Comparison of ENCODE assay signal across 18 cellular contexts in the genomic region with DNA sequence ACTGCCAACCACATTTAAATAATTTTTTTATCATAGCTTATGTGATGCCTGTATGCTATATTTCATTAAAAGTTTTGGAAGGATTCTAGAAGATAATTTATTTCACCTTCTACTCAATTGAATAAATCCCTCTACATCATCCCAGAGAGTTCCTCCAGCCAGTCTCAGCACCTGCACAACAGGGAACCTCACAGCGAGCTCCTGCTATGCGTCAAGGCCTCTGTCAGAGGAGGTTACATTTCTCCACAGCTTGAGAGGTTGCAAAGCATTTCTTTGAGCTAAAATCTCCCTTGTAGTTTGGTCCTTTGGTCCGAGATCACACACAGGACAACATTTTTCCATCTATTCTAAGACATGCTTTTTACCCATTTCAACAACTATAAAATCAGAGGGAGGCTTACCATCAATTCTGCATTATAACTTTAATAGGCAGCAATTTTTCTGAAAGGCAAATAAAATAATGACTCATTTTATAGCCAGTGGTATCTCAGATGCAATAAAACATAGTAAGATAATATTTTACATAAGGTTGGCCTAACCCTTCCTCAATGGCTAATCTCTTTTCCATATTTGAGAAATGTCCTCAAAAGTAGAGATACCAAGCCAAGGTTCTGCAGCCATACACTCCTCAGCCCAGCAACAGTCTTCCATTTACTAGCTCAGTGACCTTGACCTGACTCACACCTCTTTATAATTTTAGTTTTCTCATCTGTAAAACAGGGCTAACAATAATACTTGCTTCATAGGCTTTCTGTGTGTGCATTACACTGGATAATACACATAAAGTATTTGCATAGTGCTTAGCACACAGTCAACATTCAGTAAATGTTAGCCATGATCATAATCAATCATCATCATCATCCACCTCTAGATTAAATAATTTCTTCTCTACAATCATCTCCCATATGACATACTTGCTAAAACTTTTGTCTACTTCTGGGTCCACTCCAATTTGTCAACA.
A peak's percentile ranks its signal among the peaks of the same experiment; 100 is the strongest.
DNase-seq lines count a peak whose midpoint lies in the region; ATAC-seq, FAIRE-seq and TF ChIP-seq lines count a peak whose summit lies in the region.
"Had no signal": no experiment of that assay in that cellular context is flagged by ENCODE, and none has a peak within 500 bp of the region (broad histone marks: within the 10 kb centered on the region; RNA-seq: fewer than 3 reads in every experiment).

No MANE protein-coding gene starts in this region.

- H3K27ac Mint-ChIP-seq in Calu3 (ENCODE audit: unreplicated experiment): no peak overlapping the region
- H3K27ac Mint-ChIP-seq: CD14-positive monocyte; T-helper 1 cell treated with Interleukin-12 subunit alpha and Interleukin-12 subunit beta and Interleukin-4 antibody, amounts not matched to agents 30 μg/mL and 1 μg/mL, for 36 hours had no signal

- no peak overlapping the region for H2BK120ac ChIP-seq in H1 (replicated peaks; ENCODE audit: low read depth, low read length)

- H3K18ac ChIP-seq in H1 (ENCODE audit: extremely low read depth, low read length): no peak overlapping the region

- TF ChIP-seq RAD21 in H1 (IDR thresholded peaks at IDR 0.05 in 1 of 2, conservative IDR thresholded peaks at IDR 0.05 in 1 of 2; ENCODE audit: low read depth in 2 of 2, low read length in 2 of 2): no peak

- H3K4ac ChIP-seq in H1 (replicated peaks; ENCODE audit: insufficient read length, low read depth, low read length): no peak overlapping the region

- H2AK5ac ChIP-seq in H1 (ENCODE audit: low read depth, low read length): no peak overlapping the region

- H3K23ac ChIP-seq in H1 (ENCODE audit: insufficient read length): no peak overlapping the region

- TF ChIP-seq POLR2A in H1 (IDR thresholded peaks at IDR 0.05; ENCODE audit: control extremely low read depth in 1 of 2, low read depth in 2 of 2, low read length in 2 of 2): no peak

- FAIRE-seq in H1 (lab: Jason Lieb, UNC) (peak; percentile 55), D721Med (lab: Jason Lieb, UNC) (no peak)

- no peaks in the 10 kb centered on the region for H3K36me3 Mint-ChIP-seq in Calu3 (ENCODE audit: insufficient read depth, unreplicated experiment)
- H3K36me3 Mint-ChIP-seq: CD14-positive monocyte had no signal

- no peaks in the 10 kb centered on the region for H3K9me3 Mint-ChIP-seq in Calu3 (ENCODE audit: low read depth, unreplicated experiment)
- H3K9me3 Mint-ChIP-seq: CD14-positive monocyte; T-helper 1 cell treated with Interleukin-12 subunit alpha and Interleukin-12 subunit beta and Interleukin-4 antibody, amounts not matched to agents 30 μg/mL and 1 μg/mL, for 36 hours had no signal

- H3K56ac ChIP-seq in H1 (replicated peaks; ENCODE audit: insufficient read length, low read depth, low read length): no peak overlapping the region

- H3K27me3 Mint-ChIP-seq in Calu3 (ENCODE audit: unreplicated experiment): no peaks in the 10 kb centered on the region

- no peak overlapping the region for H4K91ac ChIP-seq in H1 (replicated peaks; ENCODE audit: insufficient read length, low read length)

- H2BK15ac ChIP-seq in H1 (ENCODE audit: low read length): no peak overlapping the region

- BruUV-seq in Calu3 (replicated peaks; lab: Mats Ljungman, UMichigan): no TSS peak

- TF ChIP-seq CTCF in HEK293 (tag by site-specific recombination; IDR thresholded peaks at IDR 0.05) (no peak), H1 (IDR thresholded peaks at IDR 0.05; ENCODE audit: control extremely low read depth in 1 of 3, insufficient read depth in 1 of 3, low read depth in 1 of 3, low read length in 3 of 3) (no peak), Calu3 (IDR thresholded peaks at IDR 0.05; ENCODE audit: unreplicated experiment) (no peak), D721Med (IDR thresholded peaks at IDR 0.05; ENCODE audit: insufficient read depth, missing control alignments) (no peak)

- H2BK5ac ChIP-seq in H1 (ENCODE audit: low read depth, low read length): no peak overlapping the region

- 39% methylated on average over 3 of the region's 3 CpGs; no CpG with 5 or more reads in 1 of the 2 experiments for WGBS in H1 (ENCODE audit: extremely low coverage in 1 of 2, insufficient coverage in 1 of 2, insufficient read length in 1 of 2, insufficient replicate concordance in 2 of 2, low coverage in 1 of 2, low lambda C conversion rate in 2 of 2, missing lambda C conversion rate in 1 of 2), 2 experiments

- H3K27me3 ChIP-seq in H1 (replicated peaks in 1 of 4; ENCODE audit: control insufficient read depth in 3 of 4, extremely low read depth in 1 of 4, insufficient read depth in 3 of 4, low read length in 3 of 4): peaks cover 0 to 1% (median 0%) of the 10 kb centered on the region in 4 experiments; a peak in 1 of 7 replicates

- no peak overlapping the region for H2AFZ ChIP-seq in H1 (ENCODE audit: low read length)

- no peak overlapping the region for H3K4me2 ChIP-seq in H1 (ENCODE audit: insufficient read depth in 1 of 2, low read depth in 2 of 2, low read length in 2 of 2)

- H4K5ac ChIP-seq in H1 (ENCODE audit: insufficient read length, low read depth, low read length): no peak overlapping the region

- H3K79me1 ChIP-seq in H1 (ENCODE audit: low read depth, low read length): peaks cover 2% of the 10 kb centered on the region; the same call in 1 of the 2 replicates

- H3K36me3 ChIP-seq in HEK293 (ENCODE audit: control insufficient read depth in 2 of 2, insufficient read depth in 1 of 2, low read length in 2 of 2): no peaks in the 10 kb centered on the region
- no peaks in the 10 kb centered on the region for H3K36me3 ChIP-seq in H1 (ENCODE audit: control insufficient read depth in 2 of 4, insufficient read depth in 4 of 4, low read length in 3 of 4)

- H4K20me1 ChIP-seq in H1 (replicated peaks in 1 of 2; ENCODE audit: control insufficient read depth in 1 of 2, insufficient read depth in 2 of 2, low read length in 2 of 2): no peaks in the 10 kb centered on the region

- H3K4me1 ChIP-seq in HEK293 (ENCODE audit: control insufficient read depth, insufficient read depth, low read length) (peaks cover 36% of the 10 kb centered on the region), H1 (replicated peaks in 1 of 4; ENCODE audit: control insufficient read depth in 3 of 4, insufficient read depth in 4 of 4, low read length in 3 of 4) (peaks cover 2 to 13% (median 6%) of the 10 kb centered on the region in 4 experiments; a peak in 4 of 7 replicates)

- H3K23me2 ChIP-seq in H1 (ENCODE audit: low read depth, low read length): no peaks in the 10 kb centered on the region

- no peak overlapping the region for H3K4me3 Mint-ChIP-seq in Calu3 (ENCODE audit: low read depth, unreplicated experiment)
- H3K4me3 Mint-ChIP-seq: CD14-positive monocyte; T-helper 1 cell treated with Interleukin-12 subunit alpha and Interleukin-12 subunit beta and Interleukin-4 antibody, amounts not matched to agents 30 μg/mL and 1 μg/mL, for 36 hours had no signal

- ATAC-seq in left colon: peak; percentile 87
- ATAC-seq: HCT116 had no signal

- CTCF ChIA-PET in HEK293 (lab: Yijun Ruan, JAX): no interaction called here
- CTCF ChIA-PET in H1 (lab: Charles Lee; ENCODE audit: partially characterized antibody): interaction anchor here (0.7 to 1.8 kb wide), 5 partner anchors 10 to 276 kb away, joined by 3 to 6 read pairs (median 3); no protein-coding TSS in a partner anchor
- CTCF ChIA-PET in Calu3 (lab: Charles Lee): no interaction called here

- no peaks in the 10 kb centered on the region for H3K9me3 ChIP-seq in HEK293 (ENCODE audit: control insufficient read depth, insufficient read depth, low read depth, low read length)
- H3K9me3 ChIP-seq in H1 (ENCODE audit: insufficient read depth in 2 of 2, low read depth in 1 of 2, low read length in 1 of 2): no peaks in the 10 kb centered on the region

- intact Hi-C loops in left colon (cut with DNase I, micrococcal nuclease) (no loop called here), Calu3 (cut with micrococcal nuclease; ENCODE audit: unreplicated experiment) (no loop called here)

- H2BK20ac ChIP-seq in H1 (ENCODE audit: low read length): no peak overlapping the region

- no peak overlapping the region for H3K9ac ChIP-seq in H1 (replicated peaks in 1 of 4; ENCODE audit: extremely low read depth in 1 of 4, low read depth in 3 of 4, low read length in 3 of 4)

- no peaks in the 10 kb centered on the region for H3K4me1 Mint-ChIP-seq in Calu3 (ENCODE audit: low read depth, unreplicated experiment)
- H3K4me1 Mint-ChIP-seq: CD14-positive monocyte had no signal

- POLR2A ChIA-PET in HEK293 (lab: Yijun Ruan, JAX) (no interaction called here), H1 (lab: Charles Lee; ENCODE audit: partially characterized antibody) (no interaction called here)

- H3K27ac ChIP-seq in HEK293 (ENCODE audit: extremely low read depth, low read depth, low read length): 0 out of 2 replicates have a peak overlapping the region, but pooled peaks have one; percentile 34
- no peak overlapping the region for H3K27ac ChIP-seq in H1 (ENCODE audit: low read depth, low read length)

- peaks cover 0 to 39% of the 10 kb centered on the region in 2 experiments; a peak in 2 of 4 replicates for H3K79me2 ChIP-seq in H1 (ENCODE audit: control insufficient read depth in 1 of 2, insufficient read depth in 2 of 2, low read length in 2 of 2)

- H3K14ac ChIP-seq in H1 (ENCODE audit: insufficient read length): no peak overlapping the region

- H4K8ac ChIP-seq in H1 (ENCODE audit: extremely low read depth, insufficient read depth, low read length): no peak overlapping the region

- H2BK12ac ChIP-seq in H1 (ENCODE audit: low read depth, low read length): no peak overlapping the region

- DNase-seq in NCI-H526 treated with DMSO at 0.1 percent for 48 hours (lab: John Stamatoyannopoulos, UW) (peak; percentile 31), H1 (ENCODE audit: low read depth in 1 of 2, low spot score in 2 of 2) (no peak), left colon (peak in 1 of 2 donors; percentile 9), Calu3 (no peak), D721Med (ENCODE audit: insufficient read length, low spot score) (no peak), OCI-M1 (lab: John Stamatoyannopoulos, UW) (no peak)
- DNase-seq in activated CD4-positive, alpha-beta T cell treated with anti-CD3 and anti-CD28 coated beads, Interleukin-2, amount 50 U/mL, for 4 hours: no peak
- DNase-seq: AML-193, DMS 273 treated with DMSO at 0.1 percent for 48 hours, GDM1, NCI-H1417 treated with DMSO at 0.1 percent for 48 hours, NCI-H1930, NCI-H2171, SHP77 had no signal

- TF ChIP-seq EP300 in H1 (IDR thresholded peaks at IDR 0.05; ENCODE audit: borderline replicate concordance in 1 of 2, low read depth in 2 of 2, low read length in 2 of 2): no peak

- H3K4me3 ChIP-seq in HEK293 (ENCODE audit: low read depth, low read length): no peak overlapping the region
- no peak overlapping the region for H3K4me3 ChIP-seq in H1 (ENCODE audit: extremely low read depth in 1 of 4, insufficient read depth in 2 of 4, low read depth in 3 of 4, low read length in 4 of 4)

TF ChIP-seq in HEK293, 187 proteins besides CTCF, POLR2A, EP300 and RAD21 (continues in another document):
- TF ChIP-seq ZSCAN16 (tag by site-specific recombination; IDR thresholded peaks at IDR 0.05) (no peak), ZNF138 (tag by site-specific recombination; IDR thresholded peaks at IDR 0.05; ENCODE audit: borderline replicate concordance) (no peak)

TF ChIP-seq in H1, 55 proteins besides CTCF, POLR2A, EP300 and RAD21 (continues in another document):
- TF ChIP-seq SUZ12 (IDR thresholded peaks at IDR 0.05; ENCODE audit: low read length): no peak
- TF ChIP-seq SAP30 (IDR thresholded peaks at IDR 0.05; ENCODE audit: insufficient read depth, insufficient replicate concordance, low read length): no peak
- TF ChIP-seq SP1 (IDR thresholded peaks at IDR 0.05; ENCODE audit: low read depth, low read length): no peak
